Comparison of ENCODE assay signal across 1 cellular context in genomic region chr13:109191422-109191821, GRCh38.
TF ChIP-seq lines count a peak whose summit lies in the region.

No MANE protein-coding gene starts in this region.

TF ChIP-seq in IMR-90, 13 proteins besides CTCF, POLR2A, EP300 and RAD21 (continued from another document):
- TF ChIP-seq ELK1 (IDR thresholded peaks at IDR 0.05; ENCODE audit: borderline replicate concordance, low read depth, low read length), result no peak
- TF ChIP-seq NFE2L2 (IDR thresholded peaks at IDR 0.05; ENCODE audit: low read depth, low read length), result no peak
TF ChIP-seq in IMR-90: peak in this region for 0.
